Comparison of ENCODE assay signal across 20 cellular contexts in the genomic region with DNA sequence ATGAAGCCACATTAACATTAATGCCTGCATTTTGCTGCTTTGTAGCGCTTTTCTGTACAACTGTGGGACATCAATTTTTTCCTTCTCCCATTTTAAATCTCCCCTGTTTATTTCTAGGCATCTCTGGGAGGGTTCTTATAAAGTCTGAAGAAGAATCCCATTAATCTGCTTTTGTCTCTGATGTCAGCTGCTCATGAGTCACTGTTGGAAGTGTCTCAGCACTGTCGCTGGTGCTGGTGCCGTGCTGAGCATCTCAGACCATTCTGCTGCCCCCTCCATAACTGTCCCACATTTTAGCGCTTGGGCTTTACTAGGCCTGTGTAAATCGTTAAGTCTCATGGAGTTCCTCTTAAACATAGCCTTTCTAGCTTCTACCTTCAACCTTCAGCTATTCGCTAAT.
DNase-seq lines count a peak whose midpoint lies in the region; FAIRE-seq and TF ChIP-seq lines count a peak whose summit lies in the region.
"Had no signal": no experiment of that assay in that cellular context is flagged by ENCODE, and none has a peak within 500 bp of the region (broad histone marks: within the 10 kb centered on the region; RNA-seq: fewer than 3 reads in every experiment).

No MANE protein-coding gene starts in this region.

- H2BK5ac ChIP-seq in neuronal stem cell (ENCODE audit: low read length): no peak overlapping the region

- H3K4me3 Mint-ChIP-seq in endodermal cell (no peak overlapping the region), nephron progenitor cell (no peak overlapping the region)
- H3K4me3 Mint-ChIP-seq: CD4-positive, alpha-beta T cell had no signal

- H3K4me2 ChIP-seq in neuronal stem cell (ENCODE audit: insufficient read depth, low read length, poor library complexity, severe bottlenecking): no peak overlapping the region
- H3K4me2 ChIP-seq: KMS-11 had no signal

- H3K4ac ChIP-seq in neuronal stem cell (ENCODE audit: low read length): no peak overlapping the region

- TF ChIP-seq CTCF in endodermal cell (conservative IDR thresholded peaks at IDR 0.05) (no peak), nephron progenitor cell (IDR thresholded peaks at IDR 0.05) (no peak)

- no peaks in the 10 kb centered on the region for H3K79me1 ChIP-seq in neuronal stem cell (ENCODE audit: low read depth, low read length)

- WGBS in endodermal cell (ENCODE audit: insufficient coverage in 1 of 2, insufficient read length in 1 of 2), 2 experiments: 80 to 86% methylated on average over 6 of the region's 6 CpGs
- WGBS in neuronal stem cell (ENCODE audit: extremely low coverage in 2 of 2, insufficient read length in 2 of 2, insufficient replicate concordance in 1 of 2), 2 donors: 100% methylated on average over 1 of the region's 6 CpGs; no CpG with 5 or more reads in 1 of the 2 donors
- WGBS in small intestine, 3 donors: 79 to 93% (median 87%) methylated on average over 6 of the region's 6 CpGs

- peak overlapping the region; percentile 73 for H2BK12ac ChIP-seq in neuronal stem cell (ENCODE audit: low read length)

- H3K36me3 Mint-ChIP-seq in endodermal cell (ENCODE audit: low read depth): no peaks in the 10 kb centered on the region
- no peaks in the 10 kb centered on the region for H3K36me3 Mint-ChIP-seq in nephron progenitor cell (ENCODE audit: low read depth)

- H3K27me3 Mint-ChIP-seq in endodermal cell (ENCODE audit: insufficient read depth): no peaks in the 10 kb centered on the region
- H3K27me3 Mint-ChIP-seq in nephron progenitor cell (ENCODE audit: low read depth, poor library complexity): no peaks in the 10 kb centered on the region
- H3K27me3 Mint-ChIP-seq: CD4-positive, alpha-beta T cell had no signal

- no peaks in the 10 kb centered on the region for H3K9me3 ChIP-seq in endodermal cell (ENCODE audit: control insufficient read depth, low read length)
- H3K9me3 ChIP-seq in neuronal stem cell (replicated peaks in 1 of 2; ENCODE audit: control insufficient read depth in 2 of 2, insufficient read depth in 1 of 2, low read depth in 1 of 2, low read length in 2 of 2): no peaks in the 10 kb centered on the region
- no peaks in the 10 kb centered on the region for H3K9me3 ChIP-seq in small intestine (ENCODE audit: control insufficient read depth, low read depth)
- H3K9me3 ChIP-seq: MG63, Peyer's patch had no signal

- no peak overlapping the region for H3K27ac Mint-ChIP-seq in endodermal cell
- H3K27ac Mint-ChIP-seq in nephron progenitor cell: no peak overlapping the region
- H3K27ac Mint-ChIP-seq: CD4-positive, alpha-beta T cell had no signal

- H3K36me3 ChIP-seq in endodermal cell (ENCODE audit: control insufficient read depth, insufficient read depth, low read length) (no peaks in the 10 kb centered on the region), neuronal stem cell (replicated peaks in 1 of 2; ENCODE audit: control insufficient read depth in 2 of 2, insufficient read depth in 2 of 2, low read length in 2 of 2) (no peaks in the 10 kb centered on the region), small intestine (ENCODE audit: control insufficient read depth in 2 of 2, insufficient read depth in 2 of 2, low read length in 2 of 2) (no peaks in the 10 kb centered on the region)
- H3K36me3 ChIP-seq: MG63, Peyer's patch had no signal

- FAIRE-seq in GM12891 (lab: Jason Lieb, UNC) (no peak), small intestine (lab: Jason Lieb, UNC) (no peak)

- H2BK120ac ChIP-seq in neuronal stem cell (ENCODE audit: low read depth, low read length): no peak overlapping the region

- H3K4me1 ChIP-seq in endodermal cell (ENCODE audit: control insufficient read depth, insufficient read depth, low read length) (no peaks in the 10 kb centered on the region), neuronal stem cell (ENCODE audit: control insufficient read depth in 2 of 2, insufficient read depth in 1 of 2, low read depth in 1 of 2, low read length in 2 of 2) (peaks cover 7 to 12% of the 10 kb centered on the region in 2 donors), small intestine (ENCODE audit: control insufficient read depth in 2 of 2, insufficient read depth in 1 of 2, low read depth in 1 of 2, low read length in 1 of 2) (no peaks in the 10 kb centered on the region)
- H3K4me1 ChIP-seq: Peyer's patch had no signal

- H3K18ac ChIP-seq in neuronal stem cell (ENCODE audit: low read length): peak overlapping the region; percentile 64

- H2AFZ ChIP-seq in neuronal stem cell (ENCODE audit: low read length): no peak overlapping the region

- H3K4me3 ChIP-seq in endodermal cell (ENCODE audit: low read length) (no peak overlapping the region), neuronal stem cell (ENCODE audit: low read length in 2 of 2) (no peak overlapping the region), small intestine (ENCODE audit: low read depth in 1 of 2, low read length in 2 of 2) (no peak overlapping the region)
- H3K4me3 ChIP-seq: MG63, Peyer's patch had no signal

- DNase-seq in Ammon's horn (ENCODE audit: low spot score) (peak; percentile 12), NCI-H524 treated with DMSO at 0.1 percent for 48 hours (lab: John Stamatoyannopoulos, UW) (peak; percentile 19), endodermal cell (no peak), neuronal stem cell (ENCODE audit: low spot score) (no peak), GM12891 (ENCODE audit: insufficient read length, low spot score) (no peak), small intestine (no peak), nephron progenitor cell (no peak)
- DNase-seq in stimulated activated CD4-positive, alpha-beta T cell treated with anti-CD3 and anti-CD28 coated beads, Interleukin-2, amount 100 ng/mL, for 48 hours: no peak
- DNase-seq: AML-193; CD4-positive, alpha-beta T cell; DND-41; GF-D8; MG63; NCI-H1092 treated with DMSO at 0.1 percent for 48 hours; NCI-H1694; NCI-H2107; NCI-H774; Peyer's patch; SIG-M5 had no signal

- H4K91ac ChIP-seq in neuronal stem cell (ENCODE audit: low read depth, low read length, poor library complexity): no peak overlapping the region

- no peak overlapping the region for H4K8ac ChIP-seq in neuronal stem cell (ENCODE audit: low read depth, low read length)

- no peak overlapping the region for H3K14ac ChIP-seq in neuronal stem cell (ENCODE audit: low read length)

- H3K27ac ChIP-seq in endodermal cell (ENCODE audit: low read depth, low read length) (peak overlapping the region; percentile 84), neuronal stem cell (replicated peaks; ENCODE audit: low read length) (no peak overlapping the region), small intestine (ENCODE audit: low read depth in 1 of 2, low read length in 1 of 2) (no peak overlapping the region)
- H3K27ac ChIP-seq: KMS-11, Peyer's patch had no signal

- H3K9ac ChIP-seq in endodermal cell (ENCODE audit: extremely low read depth, low read length, poor library complexity, severe bottlenecking) (no peak overlapping the region), neuronal stem cell (ENCODE audit: low read depth, low read length, poor library complexity) (no peak overlapping the region)
- H3K9ac ChIP-seq: KMS-11 had no signal

- H3K23ac ChIP-seq in neuronal stem cell (ENCODE audit: low read depth, low read length, poor library complexity): no peak overlapping the region

- H3K27me3 ChIP-seq in endodermal cell (ENCODE audit: control insufficient read depth, insufficient read depth, low read length, poor library complexity, severe bottlenecking) (no peaks in the 10 kb centered on the region), neuronal stem cell (ENCODE audit: control insufficient read depth in 3 of 3, insufficient read depth in 3 of 3, low read depth in 1 of 3, low read length in 3 of 3) (no peaks in the 10 kb centered on the region), small intestine (ENCODE audit: control insufficient read depth in 2 of 2, insufficient read depth in 2 of 2, low read length in 2 of 2) (no peaks in the 10 kb centered on the region)
- H3K27me3 ChIP-seq: MG63, Peyer's patch had no signal

- no peak overlapping the region for H2AK5ac ChIP-seq in neuronal stem cell (ENCODE audit: low read depth, low read length)

- H3K9me3 Mint-ChIP-seq in endodermal cell: no peaks in the 10 kb centered on the region
- H3K9me3 Mint-ChIP-seq in nephron progenitor cell: no peaks in the 10 kb centered on the region
- H3K9me3 Mint-ChIP-seq: CD4-positive, alpha-beta T cell had no signal

- no peak overlapping the region for H2BK15ac ChIP-seq in neuronal stem cell (ENCODE audit: low read length)

- H3K4me1 Mint-ChIP-seq in endodermal cell (peaks cover 4% of the 10 kb centered on the region), nephron progenitor cell (peaks cover 18% of the 10 kb centered on the region)

- no peak for TF ChIP-seq POLR2A in GM12891 (IDR thresholded peaks at IDR 0.05; ENCODE audit: low read depth, low read length)

TF ChIP-seq in GM12891, 5 proteins besides CTCF, POLR2A, EP300 and RAD21:
- no peak for TF ChIP-seq PAX5 (IDR thresholded peaks at IDR 0.05; ENCODE audit: insufficient read depth, low read length, severe bottlenecking)
- TF ChIP-seq POU2F2 (IDR thresholded peaks at IDR 0.05; ENCODE audit: low read depth, low read length): no peak
- no peak for TF ChIP-seq POLR2AphosphoS5 (IDR thresholded peaks at IDR 0.05; ENCODE audit: low read depth, low read length)
- TF ChIP-seq TAF1 (IDR thresholded peaks at IDR 0.05; ENCODE audit: low read depth, low read length): no peak
- TF ChIP-seq SPI1 (IDR thresholded peaks at IDR 0.05; ENCODE audit: low read depth, low read length): no peak

Comparison
In these comparisons a context has a peak if more than half of its experiments do, and no peak if none do; other contexts are left out.
1. DNase-seq: peak in Ammon's horn (single experiment) and NCI-H524 treated with DMSO at 0.1 percent for 48 hours (single experiment); none in endodermal cell (single experiment), neuronal stem cell (single experiment), GM12891 (single experiment), stimulated activated CD4-positive, alpha-beta T cell treated with anti-CD3 and anti-CD28 coated beads, Interleukin-2, amount 100 ng/mL, for 48 hours (0 of 2), small intestine (single experiment) and nephron progenitor cell (single experiment).